1 cellular context compared by ENCODE assay signal in genomic region chr14:21202463-21203358, GRCh38.
TF ChIP-seq lines count a peak whose summit lies in the region.

No MANE protein-coding gene starts in this region.

TF ChIP-seq in GM12878, 131 proteins besides CTCF, POLR2A, EP300 and RAD21 (continued from another document):
- peak; percentile 1 for TF ChIP-seq BCL3 (IDR thresholded peaks at IDR 0.05; ENCODE audit: borderline replicate concordance, insufficient read depth, low read depth, low read length, poor library complexity, severe bottlenecking)
